In the genomic region with DNA sequence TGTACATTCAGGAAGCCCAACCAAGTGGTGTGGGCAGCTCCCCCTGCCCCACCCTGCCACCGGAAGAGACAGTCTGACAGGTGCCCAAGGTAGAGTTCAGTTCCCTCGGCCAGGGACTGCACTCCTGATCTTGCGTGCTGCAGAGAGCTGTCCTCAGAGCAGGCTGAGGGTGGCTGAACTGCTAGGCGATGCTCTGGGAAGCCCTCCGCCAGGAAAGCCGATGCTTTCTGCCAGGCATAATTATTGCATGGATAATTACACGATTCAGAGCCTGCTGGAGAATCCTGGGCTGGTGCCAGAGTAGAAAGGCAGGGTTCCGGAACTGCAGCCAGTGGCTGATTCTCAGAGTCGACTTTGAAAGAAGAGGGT, we compare ENCODE assay signal across 1 cellular context.
TF ChIP-seq lines count a peak whose summit lies in the region.

No MANE protein-coding gene starts in this region.

TF ChIP-seq in A549, 52 proteins besides CTCF, POLR2A, EP300 and RAD21 (continued from another document):
- TF ChIP-seq HOXB5 (CRISPR knock-in tag; IDR thresholded peaks at IDR 0.05) (no peak), TFCP2L1 (CRISPR knock-in tag; IDR thresholded peaks at IDR 0.05) (no peak), BHLHE40 (IDR thresholded peaks at IDR 0.05; ENCODE audit: low read depth, low read length) (no peak), RARB (CRISPR knock-in tag; IDR thresholded peaks at IDR 0.05) (no peak), MYC (IDR thresholded peaks at IDR 0.05; ENCODE audit: borderline replicate concordance, low read length) (no peak), JUN (IDR thresholded peaks at IDR 0.05) (no peak), HOXB13 (CRISPR knock-in tag; IDR thresholded peaks at IDR 0.05; ENCODE audit: low read depth) (no peak)
- TF ChIP-seq, protein P1, sequence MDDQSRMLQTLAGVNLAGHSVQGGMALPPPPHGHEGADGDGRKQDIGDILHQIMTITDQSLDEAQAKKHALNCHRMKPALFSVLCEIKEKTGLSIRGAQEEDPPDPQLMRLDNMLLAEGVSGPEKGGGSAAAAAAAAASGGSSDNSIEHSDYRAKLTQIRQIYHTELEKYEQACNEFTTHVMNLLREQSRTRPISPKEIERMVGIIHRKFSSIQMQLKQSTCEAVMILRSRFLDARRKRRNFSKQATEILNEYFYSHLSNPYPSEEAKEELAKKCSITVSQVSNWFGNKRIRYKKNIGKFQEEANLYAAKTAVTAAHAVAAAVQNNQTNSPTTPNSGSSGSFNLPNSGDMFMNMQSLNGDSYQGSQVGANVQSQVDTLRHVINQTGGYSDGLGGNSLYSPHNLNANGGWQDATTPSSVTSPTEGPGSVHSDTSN (IDR thresholded peaks at IDR 0.05): no peak
